ENCODE assay signal across 28 cellular contexts in the genomic region with DNA sequence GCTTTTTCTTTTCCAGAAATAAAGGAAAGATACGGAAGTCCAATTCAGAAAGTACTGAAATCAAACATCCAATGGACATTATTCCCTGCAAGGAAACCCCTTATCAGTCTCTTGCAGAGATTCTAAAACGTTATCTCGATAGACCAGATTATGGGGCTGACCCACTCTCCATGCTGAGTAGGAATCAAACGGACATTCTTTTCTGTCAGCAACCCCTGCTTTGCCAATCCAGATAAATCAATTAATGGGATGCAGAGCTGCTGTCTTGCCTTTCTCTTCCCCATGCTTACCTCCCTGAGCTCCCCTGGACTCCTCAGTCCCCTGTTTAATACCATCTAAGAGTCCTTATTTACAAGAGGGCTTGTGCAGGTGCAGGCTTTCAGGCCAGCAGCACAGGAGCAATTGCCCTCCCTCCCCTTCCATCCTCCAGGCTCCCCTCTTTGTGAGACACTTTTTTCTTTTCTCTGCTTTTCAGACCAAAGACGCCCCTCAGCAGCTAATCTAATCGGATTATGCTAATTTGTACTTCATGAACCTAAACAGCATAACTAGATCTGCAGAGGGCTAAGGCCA. TPM values are rescaled to one million over a fixed set of nuclear protein-coding genes. Genes with fewer than 3 reads are reported as not detected.
"Had no signal": no experiment of that assay in that cellular context is flagged by ENCODE, and none has a peak within 500 bp of the region (broad histone marks: within the 10 kb centered on the region; RNA-seq: fewer than 3 reads in every experiment).

No MANE protein-coding gene starts in this region.

- DNase-seq: activated B cell treated with CpG ODN at 0.5 μM for 24 hours; activated CD4-positive, alpha-beta T cell treated with anti-CD3 and anti-CD28 coated beads for 36 hours; activated CD4-positive, alpha-beta T cell treated with anti-CD3 and anti-CD28 coated beads, Interleukin-2, amount 50 U/mL, for 4 hours; activated CD8-positive, alpha-beta memory T cell treated with anti-CD3 and anti-CD28 coated beads for 24 hours; activated CD8-positive, alpha-beta memory T cell treated with anti-CD3 and anti-CD28 coated beads, Interleukin-2, amount 50 U/mL, for 4 hours; activated naive CD4-positive, alpha-beta T cell; activated naive CD8-positive, alpha-beta T cell treated with anti-CD3 and anti-CD28 coated beads for 36 hours; activated T-cell treated with anti-CD3 and anti-CD28 coated beads, Interleukin-2, amount 50 U/mL, for 4 hours; left colon; mucosa of descending colon; nephron progenitor cell; small intestine; stimulated activated CD4-positive, alpha-beta T cell treated with anti-CD3 and anti-CD28 coated beads, Interleukin-15, amount 100 ng/mL, for 24 hours; stimulated activated CD4-positive, alpha-beta T cell treated with anti-CD3 and anti-CD28 coated beads, Interleukin-2, amount 100 ng/mL, for 48 hours; stimulated activated CD8-positive, alpha-beta memory T cell treated with anti-CD3 and anti-CD28 coated beads, Interleukin-4, amount 100 ng/mL, for 48 hours; stimulated activated naive CD4-positive, alpha-beta T cell; testis; trophoblast cell had no signal

- H3K9me3 ChIP-seq: breast epithelium, mucosa of descending colon, testis, vagina had no signal

- H3K4me3 ChIP-seq: breast epithelium, mucosa of descending colon, testis, vagina had no signal

- H3K4me1 ChIP-seq: breast epithelium, testis, vagina had no signal

- H3K36me3 ChIP-seq: breast epithelium, vagina had no signal

- H3K27me3 ChIP-seq: breast epithelium, testis, vagina had no signal

- H3K27ac ChIP-seq: breast epithelium, epithelial cell of prostate, testis, vagina had no signal

RNA-seq across cellular contexts. Expression of gene TAL2, which starts 14.2 kb away (rescaled TPM):
- total RNA-seq: activated CD4-positive, alpha-beta T cell treated with anti-CD3 and anti-CD28 coated beads for 36 hours; activated naive CD8-positive, alpha-beta T cell treated with anti-CD3 and anti-CD28 coated beads for 36 hours; activated T-helper 2 cell treated with anti-CD3 and anti-CD28 coated beads, Interferon-gamma antibody, Interleukin-2, Interleukin-4, amounts not matched to agents 10 μg/mL and 5 μg/mL and 100 μg/mL, durations not matched to agents 14 hours and 24 hours and 36 hours; astrocyte; breast epithelium; fibroblast of villous mesenchyme; left colon; lower leg skin; posterior vena cava; sciatic nerve; testis; vagina had no signal
- polyA plus RNA-seq: keratinocyte had no signal
